Comparison of ENCODE assay signal across 20 cellular contexts in genomic region chrX:19291086-19291485, GRCh38. TPM values are rescaled to one million over a fixed set of nuclear protein-coding genes. Genes with fewer than 3 reads are reported as not detected.
DNase-seq lines count a peak whose midpoint lies in the region; ATAC-seq, FAIRE-seq and TF ChIP-seq lines count a peak whose summit lies in the region.
"Had no signal": no experiment of that assay in that cellular context is flagged by ENCODE, and none has a peak within 500 bp of the region (broad histone marks: within the 10 kb centered on the region; RNA-seq: fewer than 3 reads in every experiment).

No MANE protein-coding gene starts in this region.

- 40% methylated on average over 4 of the region's 5 CpGs for WGBS in HUES64
- 71% methylated on average over 5 of the region's 5 CpGs; no CpG with 5 or more reads in 1 of the 2 experiments for WGBS in H1 (ENCODE audit: extremely low coverage in 1 of 2, insufficient coverage in 1 of 2, insufficient read length in 1 of 2, insufficient replicate concordance in 2 of 2, low coverage in 1 of 2, low lambda C conversion rate in 2 of 2, missing lambda C conversion rate in 1 of 2), 2 experiments

- H3K27me3 ChIP-seq in HUES64 (ENCODE audit: insufficient read depth, low read length) (no peaks in the 10 kb centered on the region), H1 (replicated peaks in 1 of 4; ENCODE audit: control insufficient read depth in 3 of 4, extremely low read depth in 1 of 4, insufficient read depth in 3 of 4, low read length in 3 of 4) (no peaks in the 10 kb centered on the region)

- no peak for TF ChIP-seq RAD21 in H1 (IDR thresholded peaks at IDR 0.05 in 1 of 2, conservative IDR thresholded peaks at IDR 0.05 in 1 of 2; ENCODE audit: low read depth in 2 of 2, low read length in 2 of 2)

- H3K23me2 ChIP-seq in H1 (ENCODE audit: low read depth, low read length), result no peaks in the 10 kb centered on the region

- TF ChIP-seq CTCF in H1 (IDR thresholded peaks at IDR 0.05; ENCODE audit: control extremely low read depth in 1 of 3, insufficient read depth in 1 of 3, low read depth in 1 of 3, low read length in 3 of 3), result no peak
- no peak for TF ChIP-seq CTCF in nephron progenitor cell (IDR thresholded peaks at IDR 0.05)

- H4K91ac ChIP-seq in H1 (replicated peaks; ENCODE audit: insufficient read length, low read length), result no peak overlapping the region

- H3K56ac ChIP-seq in H1 (replicated peaks; ENCODE audit: insufficient read length, low read depth, low read length), result no peak overlapping the region

- H3K4me1 ChIP-seq in HUES64 (ENCODE audit: insufficient read depth, low read length) (peaks cover 6% of the 10 kb centered on the region; the same call in 1 of the 2 replicates), H1 (replicated peaks in 1 of 4; ENCODE audit: control insufficient read depth in 3 of 4, insufficient read depth in 4 of 4, low read length in 3 of 4) (0 out of 7 replicates have a peak, but pooled peaks cover 0 to 2% (median 0%) of the 10 kb centered on the region in 4 experiments)
- H3K4me1 ChIP-seq: A549 had no signal

- H3K4me2 ChIP-seq in H1 (ENCODE audit: insufficient read depth in 1 of 2, low read depth in 2 of 2, low read length in 2 of 2), result no peak overlapping the region
- H3K4me2 ChIP-seq: A549 had no signal

- peak; percentile 24 for FAIRE-seq in H1 (lab: Jason Lieb, UNC)
- FAIRE-seq in urothelium cell line (lab: Jason Lieb, UNC), result no peak
- FAIRE-seq: HTR-8/SVneo had no signal

- H2AK5ac ChIP-seq in H1 (ENCODE audit: low read depth, low read length), result no peak overlapping the region

- POLR2A ChIA-PET in H1 (lab: Charles Lee; ENCODE audit: partially characterized antibody), result no interaction called here

- H3K9me3 ChIP-seq in HUES64 (ENCODE audit: insufficient read depth, low read depth, low read length) (no peaks in the 10 kb centered on the region), H1 (ENCODE audit: insufficient read depth in 2 of 2, low read depth in 1 of 2, low read length in 1 of 2) (no peaks in the 10 kb centered on the region)
- H3K9me3 ChIP-seq: A549 had no signal

- CTCF ChIA-PET in H1 (lab: Charles Lee; ENCODE audit: partially characterized antibody), result no interaction called here

- ATAC-seq in stimulated activated effector memory CD8-positive, alpha-beta T cell treated with anti-CD3 and anti-CD28 coated beads, Interleukin-12 subunit alpha, Interleukin-12 subunit beta, amount 100 ng/mL, for 72 hours, result no peak
- ATAC-seq: A549, HCT116, SK-N-SH treated with all-trans-retinoic acid at 6 μM for 48 hours had no signal

- no peaks in the 10 kb centered on the region for H3K79me2 ChIP-seq in H1 (ENCODE audit: control insufficient read depth in 1 of 2, insufficient read depth in 2 of 2, low read length in 2 of 2)

- no peak overlapping the region for H4K8ac ChIP-seq in H1 (ENCODE audit: extremely low read depth, insufficient read depth, low read length)

- DNase-seq in Daoy (ENCODE audit: low read depth) (peak; percentile 1), H1 (ENCODE audit: low read depth in 1 of 2, low spot score in 2 of 2) (no peak), nephron progenitor cell (no peak), LoVo (ENCODE audit: low spot score) (no peak), urothelium cell line (ENCODE audit: low spot score) (no peak)
- DNase-seq in stimulated activated effector memory CD8-positive, alpha-beta T cell treated with anti-CD3 and anti-CD28 coated beads, Interleukin-12 subunit alpha, Interleukin-12 subunit beta, amount 100 ng/mL, for 72 hours (ENCODE audit: low spot score in 2 of 2), result no peak
- DNase-seq: C1 segment of cervical spinal cord, EL, KG1, NCI-H1048, NCI-H146, NCI-H2081 treated with DMSO at 0.1 percent for 48 hours, NCI-H345, NCI-H69, SHP77 treated with DMSO at 0.1 percent for 48 hours had no signal

- H2BK20ac ChIP-seq in H1 (ENCODE audit: low read length), result no peak overlapping the region

- H2BK5ac ChIP-seq in H1 (ENCODE audit: low read depth, low read length), result no peak overlapping the region

- peaks cover 44% of the 10 kb centered on the region for H3K9me3 Mint-ChIP-seq in nephron progenitor cell
- no peaks in the 10 kb centered on the region for H3K9me3 Mint-ChIP-seq in stimulated activated effector memory CD8-positive, alpha-beta T cell treated with anti-CD3 and anti-CD28 coated beads, Interleukin-12 subunit alpha, Interleukin-12 subunit beta, amount 100 ng/mL, for 72 hours

- peaks cover 3% of the 10 kb centered on the region for H3K27me3 Mint-ChIP-seq in nephron progenitor cell (ENCODE audit: low read depth, poor library complexity)

- H3K23ac ChIP-seq in H1 (ENCODE audit: insufficient read length), result no peak overlapping the region

- 0 out of 2 replicates have a peak overlapping the region, but pooled peaks have one; percentile 18 for H3K27ac ChIP-seq in HUES64 (ENCODE audit: low read depth, low read length)
- no peak overlapping the region for H3K27ac ChIP-seq in H1 (ENCODE audit: low read depth, low read length)
- H3K27ac ChIP-seq: A549 had no signal

- peak overlapping the region; percentile 49 for H3K27ac Mint-ChIP-seq in nephron progenitor cell
- no peak overlapping the region for H3K27ac Mint-ChIP-seq in stimulated activated effector memory CD8-positive, alpha-beta T cell treated with anti-CD3 and anti-CD28 coated beads, Interleukin-12 subunit alpha, Interleukin-12 subunit beta, amount 100 ng/mL, for 72 hours

- H3K14ac ChIP-seq in H1 (ENCODE audit: insufficient read length), result no peak overlapping the region

- no peak for TF ChIP-seq EP300 in H1 (IDR thresholded peaks at IDR 0.05; ENCODE audit: borderline replicate concordance in 1 of 2, low read depth in 2 of 2, low read length in 2 of 2)

- H3K4me3 ChIP-seq in HUES64 (ENCODE audit: low read length) (no peak overlapping the region), H1 (ENCODE audit: extremely low read depth in 1 of 4, insufficient read depth in 2 of 4, low read depth in 3 of 4, low read length in 4 of 4) (no peak overlapping the region)
- H3K4me3 ChIP-seq: A549 had no signal

- H3K4me1 Mint-ChIP-seq in nephron progenitor cell, result peaks cover 17% of the 10 kb centered on the region
- no peaks in the 10 kb centered on the region for H3K4me1 Mint-ChIP-seq in stimulated activated effector memory CD8-positive, alpha-beta T cell treated with anti-CD3 and anti-CD28 coated beads, Interleukin-12 subunit alpha, Interleukin-12 subunit beta, amount 100 ng/mL, for 72 hours

- H4K5ac ChIP-seq in H1 (ENCODE audit: insufficient read length, low read depth, low read length), result no peak overlapping the region

- H3K4me3 Mint-ChIP-seq in nephron progenitor cell, result no peak overlapping the region
- no peak overlapping the region for H3K4me3 Mint-ChIP-seq in stimulated activated effector memory CD8-positive, alpha-beta T cell treated with anti-CD3 and anti-CD28 coated beads, Interleukin-12 subunit alpha, Interleukin-12 subunit beta, amount 100 ng/mL, for 72 hours

- H2BK15ac ChIP-seq in H1 (ENCODE audit: low read length), result no peak overlapping the region

- no peaks in the 10 kb centered on the region for H3K36me3 ChIP-seq in HUES64 (ENCODE audit: insufficient read depth, low read length)
- H3K36me3 ChIP-seq in H1 (ENCODE audit: control insufficient read depth in 2 of 4, insufficient read depth in 4 of 4, low read length in 3 of 4), result no peaks in the 10 kb centered on the region

- no peak overlapping the region for H2BK12ac ChIP-seq in H1 (ENCODE audit: low read depth, low read length)

- H3K18ac ChIP-seq in H1 (ENCODE audit: extremely low read depth, low read length), result no peak overlapping the region

- H3K4ac ChIP-seq in H1 (replicated peaks; ENCODE audit: insufficient read length, low read depth, low read length), result no peak overlapping the region

- H3K79me1 ChIP-seq in H1 (ENCODE audit: low read depth, low read length), result no peaks in the 10 kb centered on the region

- H3K9ac ChIP-seq in HUES64 (ENCODE audit: low read depth, low read length), result no peak overlapping the region
- no peak overlapping the region for H3K9ac ChIP-seq in H1 (replicated peaks in 1 of 4; ENCODE audit: extremely low read depth in 1 of 4, low read depth in 3 of 4, low read length in 3 of 4)

- no peaks in the 10 kb centered on the region for H4K20me1 ChIP-seq in H1 (replicated peaks in 1 of 2; ENCODE audit: control insufficient read depth in 1 of 2, insufficient read depth in 2 of 2, low read length in 2 of 2)

- no peak overlapping the region for H2AFZ ChIP-seq in H1 (ENCODE audit: low read length)

- no peaks in the 10 kb centered on the region for H3K36me3 Mint-ChIP-seq in nephron progenitor cell (ENCODE audit: low read depth)
- H3K36me3 Mint-ChIP-seq in stimulated activated effector memory CD8-positive, alpha-beta T cell treated with anti-CD3 and anti-CD28 coated beads, Interleukin-12 subunit alpha, Interleukin-12 subunit beta, amount 100 ng/mL, for 72 hours, result no peaks in the 10 kb centered on the region

- H2BK120ac ChIP-seq in H1 (replicated peaks; ENCODE audit: low read depth, low read length), result no peak overlapping the region

- TF ChIP-seq POLR2A in H1 (IDR thresholded peaks at IDR 0.05; ENCODE audit: control extremely low read depth in 1 of 2, low read depth in 2 of 2, low read length in 2 of 2), result no peak

TF ChIP-seq in H1, 55 proteins besides CTCF, POLR2A, EP300 and RAD21:
- TF ChIP-seq MAFK (IDR thresholded peaks at IDR 0.05; ENCODE audit: low read depth, low read length) (no peak), CHD1 (IDR thresholded peaks at IDR 0.05; ENCODE audit: low read depth, low read length) (no peak), JUN (IDR thresholded peaks at IDR 0.05; ENCODE audit: low read depth, low read length) (no peak)

RNA-seq across cellular contexts. Expression of gene PDHA1, which starts 52.6 kb away (rescaled TPM):
- 135 and 204 TPM in 2 replicates for total RNA-seq in Daoy (2014; rRNA removed; shearing (Covaris generic))
- 113 TPM for polyA plus RNA-seq in HUES64 (2013, experiment 1 of 2)
- 117 TPM for polyA plus RNA-seq in HUES64 (2013, experiment 2 of 2)
- total RNA-seq in H1 (2021; fragmentation: NEBNext Ultra II Directional; extraction: Animal tissue kit (Norgen Biotek cat#: 25700)), result 206 and 225 TPM in 2 replicates
- polyA plus RNA-seq in H1 (2011; rRNA removed), result 71.8 and 128 TPM in 2 replicates
- 189 TPM for polyA plus RNA-seq in H1 (2011; cell fraction: cytosol; rRNA removed)
- polyA plus RNA-seq in H1 (2011; cell fraction: nucleus; rRNA removed), result 111 TPM
- 192 to 226 TPM (median 212 TPM) in 4 replicates for polyA plus RNA-seq in H1 (2012, experiment 1 of 2)
- 37.3 TPM for polyA plus RNA-seq in H1 (2012, experiment 2 of 2)
- polyA plus RNA-seq in H1 (2013, experiment 1 of 2), result 65.5 TPM
- polyA plus RNA-seq in H1 (2013, experiment 2 of 2), result 56.5 TPM
- polyA minus RNA-seq in H1 (2011; rRNA and poly(A)+ RNA removed), result 99.0 and 100 TPM in 2 replicates
- 72.7 TPM for polyA minus RNA-seq in H1 (2011; cell fraction: cytosol; rRNA and poly(A)+ RNA removed)
- polyA minus RNA-seq in H1 (2011; cell fraction: nucleus; rRNA and poly(A)+ RNA removed), result 30.6 TPM
